ENCODE assay signal across 15 cellular contexts in the genomic region with DNA sequence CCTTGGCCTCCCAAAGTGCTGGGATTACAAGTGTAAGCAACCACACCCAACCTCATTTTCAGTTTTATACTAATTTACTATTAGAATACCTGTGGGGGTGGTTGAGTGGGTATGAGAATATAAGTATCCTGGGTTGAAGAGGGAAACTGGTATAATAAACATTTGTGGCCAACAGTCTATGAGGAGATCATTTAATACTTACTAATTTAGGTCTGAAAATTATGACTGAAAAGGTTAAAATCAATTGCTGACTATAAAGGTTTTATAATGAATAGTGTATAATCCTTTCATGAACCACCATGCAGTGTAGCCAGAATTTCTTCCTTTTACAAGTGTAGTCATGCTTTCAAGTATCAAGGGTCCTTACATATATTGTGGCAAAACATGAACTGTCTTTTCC. TPM values are rescaled to one million over a fixed set of nuclear protein-coding genes. Genes with fewer than 3 reads are reported as not detected.
A peak's percentile ranks its signal among the peaks of the same experiment; 100 is the strongest.
DNase-seq lines count a peak whose midpoint lies in the region; ATAC-seq, FAIRE-seq and TF ChIP-seq lines count a peak whose summit lies in the region.
"Had no signal": no experiment of that assay in that cellular context is flagged by ENCODE, and none has a peak within 500 bp of the region (broad histone marks: within the 10 kb centered on the region; RNA-seq: fewer than 3 reads in every experiment).

No MANE protein-coding gene starts in this region.

- no peak overlapping the region for H2AFZ ChIP-seq in K562 (ENCODE audit: low read depth, low read length)

- no peaks in the 10 kb centered on the region for H3K27me3 Mint-ChIP-seq in activated CD4-positive, alpha-beta memory T cell treated with anti-CD3 and anti-CD28 coated beads for 36 hours
- H3K27me3 Mint-ChIP-seq in activated CD4-positive, alpha-beta memory T cell treated with anti-CD3 and anti-CD28 coated beads, Interleukin-2, amount 10 ng/mL, durations not matched to agents 7 days and 5 days = no peaks in the 10 kb centered on the region
- no peaks in the 10 kb centered on the region for H3K27me3 Mint-ChIP-seq in CD4-positive, CD25-positive, alpha-beta regulatory T cell
- no peaks in the 10 kb centered on the region for H3K27me3 Mint-ChIP-seq in CD4-positive, alpha-beta memory T cell
- H3K27me3 Mint-ChIP-seq: B cell had no signal

- H3K79me2 ChIP-seq in K562 (ENCODE audit: control insufficient read depth, insufficient read depth, low read length) = peaks cover 42% of the 10 kb centered on the region

- no peak for TF ChIP-seq POLR2A in K562 (conservative IDR thresholded peaks at IDR 0.05)

- no peaks in the 10 kb centered on the region for H4K20me1 ChIP-seq in K562 (replicated peaks; ENCODE audit: control insufficient read depth, insufficient read depth, low read length)

- intact Hi-C loops in activated CD4-positive, alpha-beta memory T cell treated with anti-CD3 and anti-CD28 coated beads for 36 hours (cut with micrococcal nuclease) = loop anchor here (1.0 kb wide), 1 partner anchor 9 kb away; no protein-coding TSS in a partner anchor
- intact Hi-C loops in CD4-positive, alpha-beta memory T cell (cut with micrococcal nuclease) = no loop called here
- intact Hi-C loops in K562 (cut with micrococcal nuclease) = no loop called here

- H3K27ac ChIP-seq in CD4-positive, CD25-positive, alpha-beta regulatory T cell (ENCODE audit: insufficient read depth, low read length, poor library complexity, severe bottlenecking) = peak overlapping the region; percentile 51
- H3K27ac ChIP-seq in CD4-positive, alpha-beta memory T cell (ENCODE audit: low read depth, low read length) = no peak overlapping the region
- H3K27ac ChIP-seq in K562 (ENCODE audit: extremely low read depth, low read depth, low read length) = no peak overlapping the region

- DNase-seq in activated CD4-positive, alpha-beta memory T cell treated with anti-CD3 and anti-CD28 coated beads for 36 hours = no peak
- DNase-seq in activated CD4-positive, alpha-beta memory T cell treated with anti-CD3 and anti-CD28 coated beads, Interleukin-2, amount 10 ng/mL, durations not matched to agents 7 days and 5 days = no peak
- no peak for DNase-seq in CD4-positive, CD25-positive, alpha-beta regulatory T cell
- no peak for DNase-seq in CD4-positive, alpha-beta memory T cell
- DNase-seq in K562 (ENCODE audit: extremely low read depth in 1 of 4, low spot score in 3 of 4) (no peak), NCI-H226 (no peak)
- DNase-seq: C1 segment of cervical spinal cord, DMS 273 treated with DMSO at 0.1 percent for 48 hours, HCEC 1CT, HFFc6 had no signal

- H3K27me3 ChIP-seq in CD4-positive, CD25-positive, alpha-beta regulatory T cell (ENCODE audit: control insufficient read depth, insufficient read depth, low read length) = no peaks in the 10 kb centered on the region
- H3K27me3 ChIP-seq in CD4-positive, alpha-beta memory T cell (ENCODE audit: insufficient read depth, low read length) = no peaks in the 10 kb centered on the region
- no peaks in the 10 kb centered on the region for H3K27me3 ChIP-seq in K562 (ENCODE audit: control insufficient read depth in 2 of 2, insufficient read depth in 2 of 2, low read length in 2 of 2)

- no peak overlapping the region for H3K9ac ChIP-seq in K562 (ENCODE audit: insufficient read depth in 1 of 2, low read depth in 2 of 2, low read length in 2 of 2)

- no peaks in the 10 kb centered on the region for H3K9me3 ChIP-seq in CD4-positive, CD25-positive, alpha-beta regulatory T cell (ENCODE audit: control insufficient read depth in 2 of 2, low read length in 2 of 2)
- H3K9me3 ChIP-seq in CD4-positive, alpha-beta memory T cell (ENCODE audit: control insufficient read depth in 1 of 2, low read length in 2 of 2) = no peaks in the 10 kb centered on the region
- H3K9me3 ChIP-seq in K562 (replicated peaks; ENCODE audit: control insufficient read depth, insufficient read depth, low read depth, low read length) = no peaks in the 10 kb centered on the region

- FAIRE-seq in K562 (lab: Jason Lieb, UNC) = peak; percentile 62
- FAIRE-seq: A204.1, HepG2, HTR-8/SVneo had no signal

- no peak for TF ChIP-seq CTCF in K562 (IDR thresholded peaks at IDR 0.05 in 2 of 3, conservative IDR thresholded peaks at IDR 0.05 in 1 of 3; ENCODE audit: insufficient read depth in 2 of 3, low read depth in 1 of 3, low read length in 3 of 3)

- H3K4me1 Mint-ChIP-seq in activated CD4-positive, alpha-beta memory T cell treated with anti-CD3 and anti-CD28 coated beads for 36 hours (ENCODE audit: low read depth) = peaks cover 71% of the 10 kb centered on the region
- H3K4me1 Mint-ChIP-seq in activated CD4-positive, alpha-beta memory T cell treated with anti-CD3 and anti-CD28 coated beads, Interleukin-2, amount 10 ng/mL, durations not matched to agents 7 days and 5 days = peaks cover 57% of the 10 kb centered on the region
- peaks cover 39 to 86% (median 65%) of the 10 kb centered on the region in 4 donors for H3K4me1 Mint-ChIP-seq in CD4-positive, CD25-positive, alpha-beta regulatory T cell
- H3K4me1 Mint-ChIP-seq in CD4-positive, alpha-beta memory T cell = peaks cover 50 to 76% (median 62%) of the 10 kb centered on the region in 4 donors

- H3K4me3 ChIP-seq in CD4-positive, CD25-positive, alpha-beta regulatory T cell (ENCODE audit: low read depth, low read length) = peak overlapping the region; percentile 51
- H3K4me3 ChIP-seq in CD4-positive, alpha-beta memory T cell (ENCODE audit: low read length in 2 of 2) = no peak overlapping the region
- H3K4me3 ChIP-seq in K562 = no peak overlapping the region

- no peaks in the 10 kb centered on the region for H3K9me3 Mint-ChIP-seq in activated CD4-positive, alpha-beta memory T cell treated with anti-CD3 and anti-CD28 coated beads for 36 hours
- H3K9me3 Mint-ChIP-seq in activated CD4-positive, alpha-beta memory T cell treated with anti-CD3 and anti-CD28 coated beads, Interleukin-2, amount 10 ng/mL, durations not matched to agents 7 days and 5 days = no peaks in the 10 kb centered on the region
- H3K9me3 Mint-ChIP-seq in CD4-positive, CD25-positive, alpha-beta regulatory T cell = no peaks in the 10 kb centered on the region
- H3K9me3 Mint-ChIP-seq in CD4-positive, alpha-beta memory T cell = no peaks in the 10 kb centered on the region
- H3K9me3 Mint-ChIP-seq: HFFc6 had no signal

- CTCF ChIA-PET in activated CD4-positive, alpha-beta memory T cell treated with anti-CD3 and anti-CD28 coated beads for 36 hours (lab: Charles Lee) = interaction anchor here (1.3 to 2.0 kb wide), 2 partner anchors 10 to 60 kb away, joined by 3 to 13 read pairs; no protein-coding TSS in a partner anchor
- CTCF ChIA-PET in activated CD4-positive, alpha-beta memory T cell treated with anti-CD3 and anti-CD28 coated beads, Interleukin-2, amount 10 ng/mL, durations not matched to agents 7 days and 5 days (lab: Charles Lee) = interaction anchor here (1.0 to 1.5 kb wide), 3 partner anchors 8 to 10 kb away, joined by 3 to 5 read pairs (median 4); no protein-coding TSS in a partner anchor
- CTCF ChIA-PET in CD4-positive, alpha-beta memory T cell (lab: Charles Lee; ENCODE audit: partially characterized antibody) = interaction anchor here (1.6 to 2.8 kb wide), 3 partner anchors 9 to 104 kb away, joined by 4 to 15 read pairs (median 13); no protein-coding TSS in a partner anchor
- CTCF ChIA-PET in K562 (lab: Yijun Ruan, JAX; ENCODE audit: low intra/inter-chr PET ratio) = no interaction called here

- no peak for TF ChIP-seq RAD21 in K562 (CRISPR knock-in tag; conservative IDR thresholded peaks at IDR 0.05 in 1 of 2, IDR thresholded peaks at IDR 0.05 in 1 of 2)

- no peak overlapping the region for H3K4me3 Mint-ChIP-seq in activated CD4-positive, alpha-beta memory T cell treated with anti-CD3 and anti-CD28 coated beads for 36 hours
- no peak overlapping the region for H3K4me3 Mint-ChIP-seq in activated CD4-positive, alpha-beta memory T cell treated with anti-CD3 and anti-CD28 coated beads, Interleukin-2, amount 10 ng/mL, durations not matched to agents 7 days and 5 days
- peak overlapping the region in 1 of 4 donors; percentile 3 for H3K4me3 Mint-ChIP-seq in CD4-positive, CD25-positive, alpha-beta regulatory T cell
- H3K4me3 Mint-ChIP-seq in CD4-positive, alpha-beta memory T cell = peak overlapping the region in 2 of 8 donors; percentile 1 to 10
- H3K4me3 Mint-ChIP-seq: B cell, HFFc6 had no signal

- no peak for TF ChIP-seq EP300 in K562 (IDR thresholded peaks at IDR 0.05; ENCODE audit: low read length)

- H3K36me3 Mint-ChIP-seq in activated CD4-positive, alpha-beta memory T cell treated with anti-CD3 and anti-CD28 coated beads for 36 hours = peaks cover 52% of the 10 kb centered on the region
- H3K36me3 Mint-ChIP-seq in activated CD4-positive, alpha-beta memory T cell treated with anti-CD3 and anti-CD28 coated beads, Interleukin-2, amount 10 ng/mL, durations not matched to agents 7 days and 5 days (ENCODE audit: low read depth) = peaks cover 85% of the 10 kb centered on the region
- H3K36me3 Mint-ChIP-seq in CD4-positive, CD25-positive, alpha-beta regulatory T cell = peaks cover 40% of the 10 kb centered on the region
- H3K36me3 Mint-ChIP-seq in CD4-positive, alpha-beta memory T cell = peaks cover 61 to 82% of the 10 kb centered on the region in 2 donors

- peak overlapping the region; percentile 49 for H3K27ac Mint-ChIP-seq in activated CD4-positive, alpha-beta memory T cell treated with anti-CD3 and anti-CD28 coated beads for 36 hours
- no peak overlapping the region for H3K27ac Mint-ChIP-seq in activated CD4-positive, alpha-beta memory T cell treated with anti-CD3 and anti-CD28 coated beads, Interleukin-2, amount 10 ng/mL, durations not matched to agents 7 days and 5 days
- H3K27ac Mint-ChIP-seq in CD4-positive, CD25-positive, alpha-beta regulatory T cell = peak overlapping the region; percentile 54 to 91 (median 59)
- peak overlapping the region in 4 of 7 donors; percentile 20 to 81 (median 50) for H3K27ac Mint-ChIP-seq in CD4-positive, alpha-beta memory T cell
- H3K27ac Mint-ChIP-seq: B cell, HFFc6 had no signal

- H3K4me1 ChIP-seq in CD4-positive, CD25-positive, alpha-beta regulatory T cell (ENCODE audit: control insufficient read depth, insufficient read depth, low read length, poor library complexity, severe bottlenecking) = peaks cover 48% of the 10 kb centered on the region
- peaks cover 64% of the 10 kb centered on the region for H3K4me1 ChIP-seq in CD4-positive, alpha-beta memory T cell (ENCODE audit: insufficient read depth, low read length)
- peaks cover 0 to under 1% of the 10 kb centered on the region in 2 experiments; a peak in 1 of 5 replicates for H3K4me1 ChIP-seq in K562 (replicated peaks in 1 of 2; ENCODE audit: control insufficient read depth in 2 of 2, insufficient read depth in 2 of 2, low read length in 2 of 2)

- H3K36me3 ChIP-seq in CD4-positive, CD25-positive, alpha-beta regulatory T cell (ENCODE audit: control insufficient read depth, insufficient read depth, low read length) = peaks cover 43% of the 10 kb centered on the region
- peaks cover 34% of the 10 kb centered on the region for H3K36me3 ChIP-seq in CD4-positive, alpha-beta memory T cell (ENCODE audit: insufficient read depth, low read length)
- peaks cover 94% of the 10 kb centered on the region for H3K36me3 ChIP-seq in K562 (ENCODE audit: control insufficient read depth, insufficient read depth, low read length)

- H3K9me1 ChIP-seq in K562 (ENCODE audit: control insufficient read depth, insufficient read depth, low read length) = no peaks in the 10 kb centered on the region

- no TSS peak for BruUV-seq in K562 (replicated peaks; lab: Mats Ljungman, UMichigan)

- no peak for ATAC-seq in CD4-positive, CD25-positive, alpha-beta regulatory T cell (ENCODE audit: low read depth in 2 of 2)
- ATAC-seq in K562 (no peak), SK-N-SH treated with all-trans-retinoic acid at 6 μM for 48 hours (no peak)

- in situ Hi-C loops in K562 (cut with MboI) = no loop called here

- H3K4me2 ChIP-seq in K562 (ENCODE audit: insufficient read depth, low read length) = no peak overlapping the region

- POLR2A ChIA-PET in activated CD4-positive, alpha-beta memory T cell treated with anti-CD3 and anti-CD28 coated beads for 36 hours (lab: Charles Lee) = interaction anchor here (1.7 kb wide), 1 partner anchor 10 kb away, joined by 8 read pairs; no protein-coding TSS in a partner anchor
- POLR2A ChIA-PET in activated CD4-positive, alpha-beta memory T cell treated with anti-CD3 and anti-CD28 coated beads, Interleukin-2, amount 10 ng/mL, durations not matched to agents 7 days and 5 days (lab: Charles Lee) = interaction anchor here (1.2 to 3.7 kb wide), 2 partner anchors 12 to 30 kb away, joined by 3 to 22 read pairs; a partner anchor contains a TSS
- POLR2A ChIA-PET in CD4-positive, alpha-beta memory T cell (lab: Charles Lee; ENCODE audit: partially characterized antibody) = interaction anchor here (0.7 to 4.7 kb wide), 3 partner anchors 11 to 212 kb away, joined by 3 to 28 read pairs (median 4); a partner anchor contains a TSS
- POLR2A ChIA-PET in K562 (lab: Yijun Ruan, JAX) = interaction anchor here (3.1 kb wide), 1 partner anchor 11 kb away, joined by 14 read pairs; a partner anchor contains a TSS

RNA-seq across cellular contexts. Expression of a gene that starts 11.1 kb away (rescaled TPM):
- total RNA-seq in activated CD4-positive, alpha-beta memory T cell treated with anti-CD3 and anti-CD28 coated beads for 36 hours = 10 to 100 TPM; 32.5 to 32.7 TPM
- total RNA-seq in activated CD4-positive, alpha-beta memory T cell treated with anti-CD3 and anti-CD28 coated beads, Interleukin-2, amount 10 ng/mL, durations not matched to agents 7 days and 5 days = 10 to 100 TPM; 55.7 to 59.8 TPM
- total RNA-seq in CD4-positive, CD25-positive, alpha-beta regulatory T cell = 30.2 TPM
- 10 to 100 TPM; 69.7 to 81.8 (median 71.8) TPM for polyA plus RNA-seq in CD4-positive, CD25-positive, alpha-beta regulatory T cell
- 10 to 100 TPM; 64.0 to 66.6 TPM for total RNA-seq in CD4-positive, alpha-beta memory T cell
- 10 to 100 TPM; 65.8 to 78.5 TPM for polyA plus RNA-seq in CD4-positive, alpha-beta memory T cell
- total RNA-seq in K562 (2011; cell fraction: chromatin; rRNA removed; ENCODE audit: low replicate concordance) = 12.1 and 19.2 TPM in 2 replicates
- total RNA-seq in K562 (2011; cell fraction: nucleolus; rRNA removed) = 6.8 and 7.5 TPM in 2 replicates
- 8.8 and 12.4 TPM in 2 replicates for total RNA-seq in K562 (2011; cell fraction: nucleoplasm; rRNA removed)
- total RNA-seq in K562 (2014; rRNA removed) = 31.8 and 34.6 TPM in 2 replicates
- total RNA-seq in K562 (2014; rRNA removed; fragmentation: Illumina TruSeq; extraction: Trizol) = 45.3 and 49.5 TPM in 2 replicates
- total RNA-seq in K562 (2015; rRNA removed; fragmentation: Illumina TruSeq; extraction: Trizol) = 28.8 and 31.5 TPM in 2 replicates
- total RNA-seq in K562 (2021) = 42.4 and 49.4 TPM in 2 replicates
- polyA plus RNA-seq in K562 (2011; rRNA removed) = 26.8 and 37.0 TPM in 2 replicates
- polyA plus RNA-seq in K562 (2011; cell fraction: cytosol; rRNA removed) = 9.0 and 9.9 TPM in 2 replicates
- 7.4 and 10.5 TPM in 2 replicates for polyA plus RNA-seq in K562 (2011; cell fraction: nucleus; rRNA removed)
- 24.5 and 25.5 TPM in 2 replicates for polyA plus RNA-seq in K562 (2012)
- polyA plus RNA-seq in K562 (2014; fragmentation: Illumina TruSeq; extraction: Trizol) = 35.0 and 36.2 TPM in 2 replicates
- polyA plus RNA-seq in K562 (2014; fragmentation: Nextera tagmentation; extraction: Ambion mirVana) = 10 to 100 TPM; 32.1 to 34.8 TPM
- polyA plus RNA-seq in K562 (2014; rRNA removed) = 33.2 and 34.5 TPM in 2 replicates
- 23.1 and 25.9 TPM in 2 replicates for polyA minus RNA-seq in K562 (2011; rRNA and poly(A)+ RNA removed)
- 7.7 and 13.6 TPM in 2 replicates for polyA minus RNA-seq in K562 (2011; cell fraction: cytosol; rRNA and poly(A)+ RNA removed)
- 13.7 and 21.2 TPM in 2 replicates for polyA minus RNA-seq in K562 (2011; cell fraction: nucleus; rRNA and poly(A)+ RNA removed)

RNA-seq across cellular contexts. Expression of a gene that starts 29.9 kb away (rescaled TPM):
- 10 to 100 TPM; 14.4 to 14.7 TPM for total RNA-seq in activated CD4-positive, alpha-beta memory T cell treated with anti-CD3 and anti-CD28 coated beads for 36 hours
- 10 to 100 TPM; 14.8 to 15.7 TPM for total RNA-seq in activated CD4-positive, alpha-beta memory T cell treated with anti-CD3 and anti-CD28 coated beads, Interleukin-2, amount 10 ng/mL, durations not matched to agents 7 days and 5 days
- 57.3 TPM for total RNA-seq in CD4-positive, CD25-positive, alpha-beta regulatory T cell
- 10 to 100 TPM; 18.5 to 24.2 (median 20.5) TPM for polyA plus RNA-seq in CD4-positive, CD25-positive, alpha-beta regulatory T cell
- total RNA-seq in CD4-positive, alpha-beta memory T cell = 10 to 100 TPM; 33.8 to 36.6 TPM
- 10 to 100 TPM; 11.2 to 15.2 TPM for polyA plus RNA-seq in CD4-positive, alpha-beta memory T cell
- 53.3 and 93.6 TPM in 2 replicates for total RNA-seq in K562 (2011; cell fraction: chromatin; rRNA removed; ENCODE audit: low replicate concordance)
- total RNA-seq in K562 (2011; cell fraction: nucleolus; rRNA removed) = 21.1 and 21.2 TPM in 2 replicates
- total RNA-seq in K562 (2011; cell fraction: nucleoplasm; rRNA removed) = 36.7 and 42.6 TPM in 2 replicates
- 8.2 and 8.6 TPM in 2 replicates for total RNA-seq in K562 (2014; rRNA removed)
- 16.7 and 18.2 TPM in 2 replicates for total RNA-seq in K562 (2014; rRNA removed; fragmentation: Illumina TruSeq; extraction: Trizol)
- total RNA-seq in K562 (2015; rRNA removed; fragmentation: Illumina TruSeq; extraction: Trizol) = 13.7 and 16.3 TPM in 2 replicates
- 13.1 and 16.7 TPM in 2 replicates for total RNA-seq in K562 (2021)
- polyA plus RNA-seq in K562 (2011; rRNA removed) = 9.9 and 13.1 TPM in 2 replicates
- polyA plus RNA-seq in K562 (2011; cell fraction: cytosol; rRNA removed) = 2.1 and 4.2 TPM in 2 replicates
- polyA plus RNA-seq in K562 (2011; cell fraction: nucleus; rRNA removed) = 20.1 and 22.3 TPM in 2 replicates
- 8.9 and 10.5 TPM in 2 replicates for polyA plus RNA-seq in K562 (2012)
- polyA plus RNA-seq in K562 (2014; fragmentation: Illumina TruSeq; extraction: Trizol) = 10.3 and 11.6 TPM in 2 replicates
- polyA plus RNA-seq in K562 (2014; fragmentation: Nextera tagmentation; extraction: Ambion mirVana) = 1 to 10 TPM; 4.8 to 5.8 TPM
- polyA plus RNA-seq in K562 (2014; rRNA removed) = 9.1 and 10.7 TPM in 2 replicates
- 29.3 and 32.8 TPM in 2 replicates for polyA minus RNA-seq in K562 (2011; rRNA and poly(A)+ RNA removed)
- 8.1 and 10.8 TPM in 2 replicates for polyA minus RNA-seq in K562 (2011; cell fraction: cytosol; rRNA and poly(A)+ RNA removed)
- 27.1 and 35.7 TPM in 2 replicates for polyA minus RNA-seq in K562 (2011; cell fraction: nucleus; rRNA and poly(A)+ RNA removed)
